8 cellular contexts compared by ENCODE assay signal in genomic region chr6:17589402-17590116, GRCh38. TPM values are rescaled to one million over a fixed set of nuclear protein-coding genes. Genes with fewer than 3 reads are reported as not detected.
A peak's percentile ranks its signal among the peaks of the same experiment; 100 is the strongest.
DNase-seq lines count a peak whose midpoint lies in the region; ATAC-seq, FAIRE-seq and TF ChIP-seq lines count a peak whose summit lies in the region.

No MANE protein-coding gene starts in this region.

- H3K36me3 Mint-ChIP-seq in activated CD4-positive, alpha-beta T cell treated with anti-CD3 and anti-CD28 coated beads, Interleukin-2, amount 10 ng/mL, durations not matched to agents 7 days and 5 days (ENCODE audit: low read depth): no peaks in the 10 kb centered on the region
- no peaks in the 10 kb centered on the region for H3K36me3 Mint-ChIP-seq in progenitor cell of endocrine pancreas (ENCODE audit: insufficient read depth)

- no peak for TF ChIP-seq CTCF in progenitor cell of endocrine pancreas (IDR thresholded peaks at IDR 0.05; ENCODE audit: unreplicated experiment)

- POLR2A ChIA-PET in activated CD4-positive, alpha-beta T cell treated with anti-CD3 and anti-CD28 coated beads, Interleukin-2, amount 10 ng/mL, durations not matched to agents 7 days and 5 days (lab: Charles Lee): no interaction called here

- CTCF ChIA-PET in activated CD4-positive, alpha-beta T cell treated with anti-CD3 and anti-CD28 coated beads, Interleukin-2, amount 10 ng/mL, durations not matched to agents 7 days and 5 days (lab: Charles Lee): interaction anchor here (0.5 to 3.6 kb wide), 2 partner anchors 11 to 118 kb away, joined by 3 to 12 read pairs; partner anchors contain the start of gene FAM8A1

- peaks cover 30% of the 10 kb centered on the region for H3K4me1 Mint-ChIP-seq in activated CD4-positive, alpha-beta T cell treated with anti-CD3 and anti-CD28 coated beads, Interleukin-2, amount 10 ng/mL, durations not matched to agents 7 days and 5 days
- no peaks in the 10 kb centered on the region for H3K4me1 Mint-ChIP-seq in progenitor cell of endocrine pancreas (ENCODE audit: low read depth)

- peak; percentile 40 for DNase-seq in activated CD4-positive, alpha-beta T cell treated with anti-CD3 and anti-CD28 coated beads, Interleukin-2, amount 10 ng/mL, durations not matched to agents 7 days and 5 days
- DNase-seq in activated CD4-positive, alpha-beta T cell treated with anti-CD3 and anti-CD28 coated beads for 4 hours: no peak
- DNase-seq in HTR-8/SVneo (ENCODE audit: insufficient read length, low spot score) (peak; percentile 83), progenitor cell of endocrine pancreas (ENCODE audit: low spot score, unreplicated experiment) (no peak), KBM-7 (no peak), DMS114 treated with DMSO at 0.1 percent for 48 hours (lab: John Stamatoyannopoulos, UW; ENCODE audit: unreplicated experiment) (no peak)
- DNase-seq in central memory CD4-positive, alpha-beta T cell: peak; percentile 36

- no peak for ATAC-seq in HG02798 (IDR thresholded peaks at IDR 0.05; ENCODE audit: poor library complexity, unreplicated experiment)

- H3K9me3 Mint-ChIP-seq in activated CD4-positive, alpha-beta T cell treated with anti-CD3 and anti-CD28 coated beads, Interleukin-2, amount 10 ng/mL, durations not matched to agents 7 days and 5 days: no peaks in the 10 kb centered on the region
- no peaks in the 10 kb centered on the region for H3K9me3 Mint-ChIP-seq in progenitor cell of endocrine pancreas (ENCODE audit: low read depth)

- peak; percentile 98 for FAIRE-seq in HTR-8/SVneo (lab: Jason Lieb, UNC)

- no peaks in the 10 kb centered on the region for H3K27me3 Mint-ChIP-seq in activated CD4-positive, alpha-beta T cell treated with anti-CD3 and anti-CD28 coated beads, Interleukin-2, amount 10 ng/mL, durations not matched to agents 7 days and 5 days
- no peaks in the 10 kb centered on the region for H3K27me3 Mint-ChIP-seq in progenitor cell of endocrine pancreas

- peak overlapping the region; percentile 72 for H3K27ac Mint-ChIP-seq in activated CD4-positive, alpha-beta T cell treated with anti-CD3 and anti-CD28 coated beads, Interleukin-2, amount 10 ng/mL, durations not matched to agents 7 days and 5 days
- peak overlapping the region; percentile 47 for H3K27ac Mint-ChIP-seq in progenitor cell of endocrine pancreas

- in situ Hi-C loops in KBM-7 (cut with MboI; ENCODE audit: low pct_unique_long_range_greater_than_20kb, low sequenced_read_pairs): loop anchor here (25.0 kb wide), 2 partner anchors 223 to 427 kb away; no protein-coding TSS in a partner anchor

- no peak overlapping the region for H3K4me3 Mint-ChIP-seq in activated CD4-positive, alpha-beta T cell treated with anti-CD3 and anti-CD28 coated beads, Interleukin-2, amount 10 ng/mL, durations not matched to agents 7 days and 5 days
- no peak overlapping the region for H3K4me3 Mint-ChIP-seq in progenitor cell of endocrine pancreas (ENCODE audit: low read depth)

RNA-seq across cellular contexts. Expression of gene FAM8A1, which starts 10.5 kb away (rescaled TPM):
- total RNA-seq in activated CD4-positive, alpha-beta T cell treated with anti-CD3 and anti-CD28 coated beads, Interleukin-2, amount 10 ng/mL, durations not matched to agents 7 days and 5 days: 10 to 100 TPM; 10.7 to 11.6 TPM
- 18.7 and 19.4 TPM in 2 replicates for total RNA-seq in progenitor cell of endocrine pancreas

Comparison
In these comparisons a context has a peak if more than half of its experiments do, and no peak if none do; other contexts are left out.
1. DNase-seq: peak in activated CD4-positive, alpha-beta T cell treated with anti-CD3 and anti-CD28 coated beads, Interleukin-2, amount 10 ng/mL, durations not matched to agents 7 days and 5 days (single experiment), HTR-8/SVneo (single experiment) and central memory CD4-positive, alpha-beta T cell (single experiment); none in activated CD4-positive, alpha-beta T cell treated with anti-CD3 and anti-CD28 coated beads for 4 hours (0 of 2), progenitor cell of endocrine pancreas (single experiment), KBM-7 (single experiment) and DMS114 treated with DMSO at 0.1 percent for 48 hours (single experiment).